ENCODE assay signal across 27 cellular contexts in genomic region chr5:135124128-135124527, GRCh38.
"Had no signal": no experiment of that assay in that cellular context is flagged by ENCODE, and none has a peak within 500 bp of the region (broad histone marks: within the 10 kb centered on the region; RNA-seq: fewer than 3 reads in every experiment).

No MANE protein-coding gene starts in this region.

- H3K27ac Mint-ChIP-seq: endodermal cell, natural killer cell, type B pancreatic cell had no signal

- H3K27ac ChIP-seq: epithelial cell of prostate, heart right ventricle, left lung, prostate gland, right atrium auricular region, stomach, thyroid gland had no signal

- H3K36me3 Mint-ChIP-seq: natural killer cell, type B pancreatic cell had no signal

- H3K9me3 ChIP-seq: heart right ventricle, left lung, prostate gland, right atrium auricular region, stomach, thyroid gland had no signal

- H3K4me3 ChIP-seq: heart right ventricle, left lung, prostate gland, right atrium auricular region, smooth muscle cell, stomach, thyroid gland had no signal

- H3K4me3 Mint-ChIP-seq: endodermal cell, natural killer cell, type B pancreatic cell had no signal

- H3K9me3 Mint-ChIP-seq: endodermal cell, natural killer cell, type B pancreatic cell had no signal

- H3K27me3 ChIP-seq: right atrium auricular region, stomach, thyroid gland had no signal

- H3K4me1 ChIP-seq: left lung, prostate gland, right atrium auricular region had no signal

- H3K4me2 ChIP-seq: smooth muscle cell had no signal

- H3K36me3 ChIP-seq: heart right ventricle, left lung, prostate gland, right atrium auricular region, stomach, thyroid gland had no signal

- ATAC-seq: esophagus mucosa, heart right ventricle, left cardiac atrium, left lung, natural killer cell, sciatic nerve had no signal

- H3K4me1 Mint-ChIP-seq: natural killer cell had no signal

- DNase-seq: cerebellar nuclear complex; cortex of kidney; effector CD4-positive, alpha-beta T cell; endodermal cell; foreskin melanocyte; glutamatergic neuron; heart right ventricle; hippocampal formation; left cardiac atrium; left lung; mesenchymal stem cell; natural killer cell; nucleus accumbens; stimulated activated CD4-positive, alpha-beta T cell treated with anti-CD3 and anti-CD28 coated beads, Interleukin-12 subunit alpha, Interleukin-12 subunit beta, amount 100 ng/mL, for 4 hours; stimulated activated CD4-positive, alpha-beta T cell treated with anti-CD3 and anti-CD28 coated beads, Interleukin-1b, Interleukin-23, amount 100 ng/mL, for 48 hours; stimulated activated CD4-positive, alpha-beta T cell treated with anti-CD3 and anti-CD28 coated beads, Interleukin-4, amount 100 ng/mL, for 1 hour; stimulated activated CD8-positive, alpha-beta memory T cell treated with anti-CD3 and anti-CD28 coated beads, Interleukin-4, amount 100 ng/mL, for 48 hours; stimulated activated naive CD4-positive, alpha-beta T cell treated with Interleukin-2 at 50 U/mL for 16 hours; stomach; thyroid gland had no signal
